18 cellular contexts compared by ENCODE assay signal in the genomic region with DNA sequence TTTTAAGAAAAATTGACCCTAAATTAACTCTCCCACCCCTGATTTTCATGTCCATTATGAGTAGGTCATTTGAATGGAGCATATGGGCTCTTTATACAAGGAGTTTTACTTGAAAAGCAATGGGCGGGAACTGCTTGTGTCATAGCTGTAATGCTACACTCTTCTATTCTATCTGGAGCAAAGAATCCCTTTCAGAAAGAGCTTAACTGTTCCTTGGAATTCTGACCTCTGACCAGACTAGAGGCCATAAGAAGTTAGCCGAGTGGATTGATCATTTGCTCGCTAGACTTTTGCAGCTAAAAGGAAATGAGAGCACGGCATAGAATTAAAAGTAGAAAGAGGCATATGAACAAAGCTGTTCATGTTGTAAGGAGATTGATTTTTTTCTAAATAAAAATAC.
DNase-seq lines count a peak whose midpoint lies in the region; ATAC-seq, FAIRE-seq and TF ChIP-seq lines count a peak whose summit lies in the region.
"Had no signal": no experiment of that assay in that cellular context is flagged by ENCODE, and none has a peak within 500 bp of the region (broad histone marks: within the 10 kb centered on the region; RNA-seq: fewer than 3 reads in every experiment).

No MANE protein-coding gene starts in this region.

- H2BK15ac ChIP-seq in neuronal stem cell (ENCODE audit: low read length), result no peak overlapping the region

- DNase-seq in CD8-positive, alpha-beta T cell, result no peak
- no peak for DNase-seq in astrocyte (ENCODE audit: low read depth)
- DNase-seq in left colon, result no peak
- DNase-seq in neuronal stem cell (ENCODE audit: low spot score), result peak; percentile 65
- DNase-seq in cortex of kidney (lab: John Stamatoyannopoulos, UW), result no peak
- DNase-seq in stimulated activated CD4-positive, alpha-beta T cell treated with anti-CD3 and anti-CD28 coated beads, Interleukin-15, amount 100 ng/mL, for 24 hours, result no peak
- no peak for DNase-seq in progenitor cell of endocrine pancreas (ENCODE audit: low spot score, unreplicated experiment)
- no peak for DNase-seq in stimulated activated naive CD8-positive, alpha-beta T cell treated with anti-CD3 and anti-CD28 coated beads, Interleukin-15, amount 100 ng/mL, for 72 hours
- DNase-seq: 8988T; C1 segment of cervical spinal cord; CD4-positive, alpha-beta T cell; DMS79; HCEC 1CT; HFFc6 had no signal

- H3K9ac ChIP-seq in astrocyte (ENCODE audit: low read length), result no peak overlapping the region
- H3K9ac ChIP-seq in neuronal stem cell (ENCODE audit: low read depth, low read length, poor library complexity), result no peak overlapping the region

- H3K9me3 Mint-ChIP-seq in CD8-positive, alpha-beta T cell, result no peaks in the 10 kb centered on the region
- H3K9me3 Mint-ChIP-seq in astrocyte (ENCODE audit: unreplicated experiment) (no peaks in the 10 kb centered on the region), progenitor cell of endocrine pancreas (ENCODE audit: low read depth) (peaks cover 4% of the 10 kb centered on the region)
- no peaks in the 10 kb centered on the region for H3K9me3 Mint-ChIP-seq in stimulated activated naive CD8-positive, alpha-beta T cell treated with anti-CD3 and anti-CD28 coated beads, Interleukin-15, amount 100 ng/mL, for 72 hours
- H3K9me3 Mint-ChIP-seq: CD4-positive, alpha-beta T cell; HFFc6 had no signal

- H2BK12ac ChIP-seq in neuronal stem cell (ENCODE audit: low read length), result no peak overlapping the region

- TF ChIP-seq CTCF in CD8-positive, alpha-beta T cell (IDR thresholded peaks at IDR 0.05), result no peak
- TF ChIP-seq CTCF in astrocyte (IDR thresholded peaks at IDR 0.05; ENCODE audit: insufficient read depth, low read depth, low read length), result no peak
- no peak for TF ChIP-seq CTCF in progenitor cell of endocrine pancreas (IDR thresholded peaks at IDR 0.05; ENCODE audit: unreplicated experiment)

- FAIRE-seq in astrocyte (lab: Jason Lieb, UNC), result peak; percentile 54
- FAIRE-seq: GM12878, H1, HTR-8/SVneo had no signal

- H3K27me3 Mint-ChIP-seq in CD8-positive, alpha-beta T cell (ENCODE audit: low read depth), result no peaks in the 10 kb centered on the region
- no peaks in the 10 kb centered on the region for H3K27me3 Mint-ChIP-seq in astrocyte (ENCODE audit: low read depth, unreplicated experiment)
- no peaks in the 10 kb centered on the region for H3K27me3 Mint-ChIP-seq in progenitor cell of endocrine pancreas
- H3K27me3 Mint-ChIP-seq in stimulated activated naive CD8-positive, alpha-beta T cell treated with anti-CD3 and anti-CD28 coated beads, Interleukin-15, amount 100 ng/mL, for 72 hours, result no peaks in the 10 kb centered on the region
- H3K27me3 Mint-ChIP-seq: B cell; CD4-positive, alpha-beta T cell had no signal

- no peak overlapping the region for H3K4me3 Mint-ChIP-seq in CD8-positive, alpha-beta T cell
- H3K4me3 Mint-ChIP-seq in astrocyte (ENCODE audit: unreplicated experiment) (no peak overlapping the region), progenitor cell of endocrine pancreas (ENCODE audit: low read depth) (no peak overlapping the region)
- no peak overlapping the region for H3K4me3 Mint-ChIP-seq in stimulated activated naive CD8-positive, alpha-beta T cell treated with anti-CD3 and anti-CD28 coated beads, Interleukin-15, amount 100 ng/mL, for 72 hours
- H3K4me3 Mint-ChIP-seq: B cell; CD4-positive, alpha-beta T cell; HFFc6 had no signal

- H3K14ac ChIP-seq in neuronal stem cell (ENCODE audit: low read length), result no peak overlapping the region

- CTCF ChIA-PET in CD8-positive, alpha-beta T cell (lab: Charles Lee), result no interaction called here

- no peaks in the 10 kb centered on the region for H3K4me1 ChIP-seq in CD8-positive, alpha-beta T cell (ENCODE audit: insufficient read depth, low read length)
- no peaks in the 10 kb centered on the region for H3K4me1 ChIP-seq in astrocyte (ENCODE audit: insufficient read depth, low read length)
- peaks cover 0 to 2% of the 10 kb centered on the region in 2 donors for H3K4me1 ChIP-seq in neuronal stem cell (ENCODE audit: control insufficient read depth in 2 of 2, insufficient read depth in 1 of 2, low read depth in 1 of 2, low read length in 2 of 2)

- H2BK5ac ChIP-seq in neuronal stem cell (ENCODE audit: low read length), result no peak overlapping the region

- no peaks in the 10 kb centered on the region for H3K79me1 ChIP-seq in neuronal stem cell (ENCODE audit: low read depth, low read length)

- H2AFZ ChIP-seq in astrocyte (ENCODE audit: low read depth, low read length) (no peak overlapping the region), neuronal stem cell (ENCODE audit: low read length) (no peak overlapping the region)

- no peak overlapping the region for H3K4ac ChIP-seq in neuronal stem cell (ENCODE audit: low read length)

- ATAC-seq in CD8-positive, alpha-beta T cell, result no peak
- peak; percentile 69 for ATAC-seq in left colon
- ATAC-seq in stimulated activated naive CD8-positive, alpha-beta T cell treated with anti-CD3 and anti-CD28 coated beads, Interleukin-15, amount 100 ng/mL, for 72 hours, result no peak
- ATAC-seq: GM12878 had no signal

- no peak overlapping the region for H4K91ac ChIP-seq in neuronal stem cell (ENCODE audit: low read depth, low read length, poor library complexity)

- H3K36me3 Mint-ChIP-seq in CD8-positive, alpha-beta T cell, result peaks cover 87% of the 10 kb centered on the region
- H3K36me3 Mint-ChIP-seq in astrocyte (ENCODE audit: low read depth, unreplicated experiment), result no peaks in the 10 kb centered on the region
- peaks cover 2% of the 10 kb centered on the region for H3K36me3 Mint-ChIP-seq in progenitor cell of endocrine pancreas (ENCODE audit: insufficient read depth)

- H3K9me3 ChIP-seq in CD8-positive, alpha-beta T cell (ENCODE audit: low read length), result no peaks in the 10 kb centered on the region
- H3K9me3 ChIP-seq in astrocyte (ENCODE audit: insufficient read depth, low read depth, low read length), result no peaks in the 10 kb centered on the region
- no peaks in the 10 kb centered on the region for H3K9me3 ChIP-seq in neuronal stem cell (replicated peaks in 1 of 2; ENCODE audit: control insufficient read depth in 2 of 2, insufficient read depth in 1 of 2, low read depth in 1 of 2, low read length in 2 of 2)

- H2AK5ac ChIP-seq in neuronal stem cell (ENCODE audit: low read depth, low read length), result no peak overlapping the region

- H3K4me3 ChIP-seq in CD8-positive, alpha-beta T cell (ENCODE audit: low read depth, low read length), result no peak overlapping the region
- H3K4me3 ChIP-seq in astrocyte (ENCODE audit: insufficient read depth, low read depth, low read length) (no peak overlapping the region), neuronal stem cell (ENCODE audit: low read length in 2 of 2) (no peak overlapping the region)
- H3K4me3 ChIP-seq: GM12878 had no signal

- POLR2A ChIA-PET in CD8-positive, alpha-beta T cell (lab: Charles Lee), result interaction anchor here (0.6 kb wide), 1 partner anchor 43 kb away, joined by 4 read pairs; no protein-coding TSS in a partner anchor

- WGBS in neuronal stem cell (ENCODE audit: extremely low coverage in 2 of 2, insufficient read length in 2 of 2, insufficient replicate concordance in 1 of 2), 2 donors, result no CpG with 5 or more reads among the region's 4 CpGs

- H3K79me2 ChIP-seq in astrocyte (ENCODE audit: insufficient read depth, low read length), result no peaks in the 10 kb centered on the region

- H3K4me1 Mint-ChIP-seq in CD8-positive, alpha-beta T cell (ENCODE audit: low read depth), result no peaks in the 10 kb centered on the region
- H3K4me1 Mint-ChIP-seq in astrocyte (ENCODE audit: low read depth, unreplicated experiment) (no peaks in the 10 kb centered on the region), progenitor cell of endocrine pancreas (ENCODE audit: low read depth) (peaks cover 6% of the 10 kb centered on the region)
- H3K4me1 Mint-ChIP-seq in stimulated activated naive CD8-positive, alpha-beta T cell treated with anti-CD3 and anti-CD28 coated beads, Interleukin-15, amount 100 ng/mL, for 72 hours, result peaks cover 6% of the 10 kb centered on the region
- H3K4me1 Mint-ChIP-seq: B cell had no signal

- H3K4me2 ChIP-seq in astrocyte (ENCODE audit: low read length), result no peak overlapping the region
- no peak overlapping the region for H3K4me2 ChIP-seq in neuronal stem cell (ENCODE audit: insufficient read depth, low read length, poor library complexity, severe bottlenecking)

- intact Hi-C loops in CD8-positive, alpha-beta T cell (cut with DNase I, micrococcal nuclease), result loop anchor here in 1 of 2 experiments (10.0 kb wide), 1 partner anchor 60 kb away; no protein-coding TSS in a partner anchor
- intact Hi-C loops in left colon (cut with DNase I, micrococcal nuclease), result no loop called here

- H4K20me1 ChIP-seq in astrocyte (ENCODE audit: insufficient read depth, low read length), result no peaks in the 10 kb centered on the region

- H3K27me3 ChIP-seq in CD8-positive, alpha-beta T cell (ENCODE audit: insufficient read depth, low read length), result no peaks in the 10 kb centered on the region
- H3K27me3 ChIP-seq in astrocyte (ENCODE audit: insufficient read depth, low read length) (no peaks in the 10 kb centered on the region), neuronal stem cell (ENCODE audit: control insufficient read depth in 3 of 3, insufficient read depth in 3 of 3, low read depth in 1 of 3, low read length in 3 of 3) (no peaks in the 10 kb centered on the region)

- no peak overlapping the region for H3K23ac ChIP-seq in neuronal stem cell (ENCODE audit: low read depth, low read length, poor library complexity)

- no peak overlapping the region for H3K18ac ChIP-seq in neuronal stem cell (ENCODE audit: low read length)

- H3K36me3 ChIP-seq in CD8-positive, alpha-beta T cell (ENCODE audit: insufficient read depth, low read length), result peaks cover 18% of the 10 kb centered on the region
- H3K36me3 ChIP-seq in astrocyte (ENCODE audit: insufficient read depth, low read length) (no peaks in the 10 kb centered on the region), neuronal stem cell (replicated peaks in 1 of 2; ENCODE audit: control insufficient read depth in 2 of 2, insufficient read depth in 2 of 2, low read length in 2 of 2) (no peaks in the 10 kb centered on the region)

- H3K27ac Mint-ChIP-seq in CD8-positive, alpha-beta T cell, result peak overlapping the region; percentile 22
- H3K27ac Mint-ChIP-seq in astrocyte (ENCODE audit: unreplicated experiment), result no peak overlapping the region
- H3K27ac Mint-ChIP-seq in progenitor cell of endocrine pancreas, result no peak overlapping the region
- no peak overlapping the region for H3K27ac Mint-ChIP-seq in stimulated activated naive CD8-positive, alpha-beta T cell treated with anti-CD3 and anti-CD28 coated beads, Interleukin-15, amount 100 ng/mL, for 72 hours
- H3K27ac Mint-ChIP-seq: B cell; CD4-positive, alpha-beta T cell; HFFc6 had no signal

- no peak overlapping the region for H4K8ac ChIP-seq in neuronal stem cell (ENCODE audit: low read depth, low read length)

- H3K27ac ChIP-seq in CD8-positive, alpha-beta T cell (ENCODE audit: low read depth, low read length), result no peak overlapping the region
- H3K27ac ChIP-seq in astrocyte (ENCODE audit: low read depth, low read length), result no peak overlapping the region
- no peak overlapping the region for H3K27ac ChIP-seq in neuronal stem cell (replicated peaks; ENCODE audit: low read length)

- H2BK120ac ChIP-seq in neuronal stem cell (ENCODE audit: low read depth, low read length), result no peak overlapping the region
